8 cellular contexts compared by ENCODE assay signal in genomic region chr1:46166521-46167462, GRCh38. TPM values are rescaled to one million over a fixed set of nuclear protein-coding genes. Genes with fewer than 3 reads are reported as not detected.
DNase-seq lines count a peak whose midpoint lies in the region; ATAC-seq and TF ChIP-seq lines count a peak whose summit lies in the region.

No MANE protein-coding gene starts in this region.

- H3K27ac ChIP-seq in BLaER1 treated with 17β-estradiol and CSF1 and Interleukin-3, amounts not matched to agents 10 nM and 100 nM: peak overlapping the region in 3 of 11 experiments; percentile 8 to 37 (median 32); a peak in 6 of 22 replicates
- H3K27ac ChIP-seq in Karpas-422 (ENCODE audit: low read length) (no peak overlapping the region), skeletal muscle tissue (ENCODE audit: low read depth, low read length) (peak overlapping the region; percentile 78)

- H3K36me3 ChIP-seq in BLaER1 treated with 17β-estradiol and CSF1 and Interleukin-3, amounts not matched to agents 10 nM and 100 nM: no peaks in the 10 kb centered on the region
- H3K36me3 ChIP-seq in Karpas-422 (ENCODE audit: insufficient read depth, low read length) (no peaks in the 10 kb centered on the region), skeletal muscle tissue (ENCODE audit: control insufficient read depth in 3 of 3, insufficient read depth in 3 of 3, low read length in 3 of 3) (no peaks in the 10 kb centered on the region), BE2C (no peaks in the 10 kb centered on the region)

- peak overlapping the region; percentile 87 for H3K27ac Mint-ChIP-seq in activated naive CD4-positive, alpha-beta T cell treated with anti-CD3 and anti-CD28 coated beads, Interleukin-2, amount 10 ng/mL, durations not matched to agents 7 days and 5 days
- no peak overlapping the region for H3K27ac Mint-ChIP-seq in type B pancreatic cell

- H3K4me3 ChIP-seq in BLaER1 treated with 17β-estradiol and CSF1 and Interleukin-3, amounts not matched to agents 10 nM and 100 nM: peak overlapping the region; percentile 31 to 67 (median 52); a peak in 19 of 20 replicates
- H3K4me3 ChIP-seq in Karpas-422 (ENCODE audit: low read length) (peak overlapping the region; percentile 61), skeletal muscle tissue (ENCODE audit: low read length in 3 of 3) (peak overlapping the region; percentile 63 to 73 (median 72)), BE2C (ENCODE audit: low read depth, low read length) (no peak overlapping the region)

- intact Hi-C loops in left cardiac atrium (cut with DNase I): no loop called here

- no peaks in the 10 kb centered on the region for H4K20me1 ChIP-seq in BLaER1 treated with 17β-estradiol and CSF1 and Interleukin-3, amounts not matched to agents 10 nM and 100 nM
- no peaks in the 10 kb centered on the region for H4K20me1 ChIP-seq in Karpas-422 (ENCODE audit: insufficient read depth, low read depth, low read length)

- H3K36me3 Mint-ChIP-seq in activated naive CD4-positive, alpha-beta T cell treated with anti-CD3 and anti-CD28 coated beads, Interleukin-2, amount 10 ng/mL, durations not matched to agents 7 days and 5 days: no peaks in the 10 kb centered on the region
- no peaks in the 10 kb centered on the region for H3K36me3 Mint-ChIP-seq in type B pancreatic cell

- CTCF ChIA-PET in activated naive CD4-positive, alpha-beta T cell treated with anti-CD3 and anti-CD28 coated beads, Interleukin-2, amount 10 ng/mL, durations not matched to agents 7 days and 5 days (lab: Charles Lee): interaction anchor here (0.7 to 1.8 kb wide), 6 partner anchors 9 to 129 kb away, joined by 3 to 11 read pairs (median 5); partner anchors contain the start of gene P3R3URF

- H3K9ac ChIP-seq in BLaER1 treated with 17β-estradiol and CSF1 and Interleukin-3, amounts not matched to agents 10 nM and 100 nM: peak overlapping the region in 10 of 11 experiments; percentile 8 to 59 (median 46); a peak in 15 of 22 replicates
- H3K9ac ChIP-seq in Karpas-422 (ENCODE audit: low read length): peak overlapping the region; percentile 62
- peak overlapping the region; percentile 48 to 77 (median 51) for H3K9ac ChIP-seq in skeletal muscle tissue (ENCODE audit: low read depth in 1 of 3, low read length in 3 of 3)

- ATAC-seq in left cardiac atrium (peak; percentile 66 to 79), GM19397 (IDR thresholded peaks at IDR 0.05; ENCODE audit: unreplicated experiment) (no peak)

- H2AFZ ChIP-seq in Karpas-422 (ENCODE audit: low read length): peak overlapping the region; percentile 23; the same call in 1 of the 2 replicates

- DNase-seq in Karpas-422 (peak; percentile 71), left cardiac atrium (peak; percentile 86), type B pancreatic cell (ENCODE audit: extremely low spot score, unreplicated experiment) (no peak), BE2C (no peak)
- DNase-seq in activated naive CD4-positive, alpha-beta T cell treated with anti-CD3 and anti-CD28 coated beads, Interleukin-2, amount 10 ng/mL, durations not matched to agents 7 days and 5 days: peak; percentile 71

- H3K9me3 Mint-ChIP-seq in activated naive CD4-positive, alpha-beta T cell treated with anti-CD3 and anti-CD28 coated beads, Interleukin-2, amount 10 ng/mL, durations not matched to agents 7 days and 5 days: no peaks in the 10 kb centered on the region
- no peaks in the 10 kb centered on the region for H3K9me3 Mint-ChIP-seq in type B pancreatic cell

- H3K9me3 ChIP-seq in BLaER1 treated with 17β-estradiol and CSF1 and Interleukin-3, amounts not matched to agents 10 nM and 100 nM (replicated peaks in 1 of 11): no peaks in the 10 kb centered on the region
- H3K9me3 ChIP-seq in Karpas-422 (ENCODE audit: low read length) (no peaks in the 10 kb centered on the region), skeletal muscle tissue (ENCODE audit: control insufficient read depth in 3 of 3, low read length in 3 of 3) (no peaks in the 10 kb centered on the region), BE2C (no peaks in the 10 kb centered on the region)

- peaks cover 19% of the 10 kb centered on the region for H3K4me1 Mint-ChIP-seq in activated naive CD4-positive, alpha-beta T cell treated with anti-CD3 and anti-CD28 coated beads, Interleukin-2, amount 10 ng/mL, durations not matched to agents 7 days and 5 days
- no peaks in the 10 kb centered on the region for H3K4me1 Mint-ChIP-seq in type B pancreatic cell (ENCODE audit: unreplicated experiment)

- peaks cover 28 to 41% (median 30%) of the 10 kb centered on the region in 10 experiments for H3K4me1 ChIP-seq in BLaER1 treated with 17β-estradiol and CSF1 and Interleukin-3, amounts not matched to agents 10 nM and 100 nM
- peaks cover 25% of the 10 kb centered on the region for H3K4me1 ChIP-seq in Karpas-422 (ENCODE audit: low read length)
- peaks cover 27 to 34% (median 31%) of the 10 kb centered on the region in 3 donors for H3K4me1 ChIP-seq in skeletal muscle tissue (ENCODE audit: control insufficient read depth in 3 of 3, insufficient read depth in 3 of 3, low read length in 3 of 3)
- no peaks in the 10 kb centered on the region for H3K4me1 ChIP-seq in BE2C

- no peaks in the 10 kb centered on the region for H3K79me2 ChIP-seq in Karpas-422 (ENCODE audit: low read length)

- H3K27me3 ChIP-seq in BLaER1 treated with 17β-estradiol and CSF1 and Interleukin-3, amounts not matched to agents 10 nM and 100 nM: peaks cover 9 to 18% (median 14%) of the 10 kb centered on the region in 11 experiments; a peak in 15 of 22 replicates
- H3K27me3 ChIP-seq in Karpas-422 (ENCODE audit: low read length) (no peaks in the 10 kb centered on the region; the same call in 1 of the 2 replicates), skeletal muscle tissue (ENCODE audit: control insufficient read depth in 3 of 3, insufficient read depth in 3 of 3, low read length in 3 of 3) (peaks cover 0 to 4% (median 0%) of the 10 kb centered on the region in 3 donors), BE2C (no peaks in the 10 kb centered on the region)

- TF ChIP-seq CTCF in type B pancreatic cell (conservative IDR thresholded peaks at IDR 0.05) (no peak), BE2C (IDR thresholded peaks at IDR 0.05; ENCODE audit: low read depth, low read length) (no peak)

- H3K4me3 Mint-ChIP-seq in activated naive CD4-positive, alpha-beta T cell treated with anti-CD3 and anti-CD28 coated beads, Interleukin-2, amount 10 ng/mL, durations not matched to agents 7 days and 5 days: peak overlapping the region; percentile 75
- no peak overlapping the region for H3K4me3 Mint-ChIP-seq in type B pancreatic cell

- H3K9me2 ChIP-seq in Karpas-422 (replicated peaks; ENCODE audit: insufficient read depth, low read length): no peaks in the 10 kb centered on the region

- H3K4me2 ChIP-seq in BLaER1 treated with 17β-estradiol and CSF1 and Interleukin-3, amounts not matched to agents 10 nM and 100 nM: peak overlapping the region; percentile 58 to 82 (median 73)
- peak overlapping the region; percentile 65 for H3K4me2 ChIP-seq in Karpas-422 (ENCODE audit: low read depth, low read length, poor library complexity, severe bottlenecking)

- peaks cover 70% of the 10 kb centered on the region for H3K27me3 Mint-ChIP-seq in activated naive CD4-positive, alpha-beta T cell treated with anti-CD3 and anti-CD28 coated beads, Interleukin-2, amount 10 ng/mL, durations not matched to agents 7 days and 5 days
- peaks cover 48% of the 10 kb centered on the region for H3K27me3 Mint-ChIP-seq in type B pancreatic cell

RNA-seq across cellular contexts. Expression of gene TSPAN1, which starts 8.1 kb away (rescaled TPM):
- not detected in 2 replicates for total RNA-seq in Karpas-422 (2014; rRNA removed; shearing (Covaris generic); ENCODE audit: low replicate concordance)
- total RNA-seq in left cardiac atrium (1 to 10 TPM; 1.6 to 1.8 TPM), skeletal muscle tissue (not detected), type B pancreatic cell (ENCODE audit: low replicate concordance) (22.2 and 27.6 TPM in 2 replicates)
- not detected for polyA plus RNA-seq in BE2C (2012; ENCODE audit: insufficient read depth, insufficient read length, low read depth)

RNA-seq across cellular contexts. Expression of gene P3R3URF, which starts 9.5 kb away (rescaled TPM):
- not detected in 2 replicates for total RNA-seq in Karpas-422 (2014; rRNA removed; shearing (Covaris generic); ENCODE audit: low replicate concordance)
- total RNA-seq in left cardiac atrium: not detected
- not detected for total RNA-seq in skeletal muscle tissue
- not detected in 2 replicates for total RNA-seq in type B pancreatic cell (ENCODE audit: low replicate concordance)
- not detected for polyA plus RNA-seq in BE2C (2012; ENCODE audit: insufficient read depth, insufficient read length, low read depth)

RNA-seq across cellular contexts. Expression of gene POMGNT1, which starts 31.4 kb away (rescaled TPM):
- 55.0 and 65.1 TPM in 2 replicates for total RNA-seq in Karpas-422 (2014; rRNA removed; shearing (Covaris generic); ENCODE audit: low replicate concordance)
- total RNA-seq in left cardiac atrium (100 to 1,000 TPM in 1 of 2 donors, 10 to 100 TPM in 1; 82.8 to 106 TPM), skeletal muscle tissue (23.5 TPM), type B pancreatic cell (ENCODE audit: low replicate concordance) (50.7 and 74.0 TPM in 2 replicates)
- polyA plus RNA-seq in BE2C (2012; ENCODE audit: insufficient read depth, insufficient read length, low read depth): 27.4 TPM

RNA-seq across cellular contexts. Expression of gene PIK3R3, which starts 34.4 kb away (rescaled TPM):
- total RNA-seq in Karpas-422 (2014; rRNA removed; shearing (Covaris generic); ENCODE audit: low replicate concordance): 10.4 and 12.7 TPM in 2 replicates
- total RNA-seq in left cardiac atrium (10 to 100 TPM; 34.9 to 50.9 TPM), skeletal muscle tissue (13.0 TPM), type B pancreatic cell (ENCODE audit: low replicate concordance) (14.0 and 47.5 TPM in 2 replicates)
- polyA plus RNA-seq in BE2C (2012; ENCODE audit: insufficient read depth, insufficient read length, low read depth): 4.2 TPM

RNA-seq across cellular contexts. Expression of gene LURAP1, which starts 36.3 kb away (rescaled TPM):
- 0.25 TPM in 1 of 2 replicates, not detected in the other for total RNA-seq in Karpas-422 (2014; rRNA removed; shearing (Covaris generic); ENCODE audit: low replicate concordance)
- total RNA-seq in left cardiac atrium (1 to 10 TPM; 4.4 to 4.5 TPM), skeletal muscle tissue (1.6 TPM), type B pancreatic cell (ENCODE audit: low replicate concordance) (0.48 and 2.8 TPM in 2 replicates)
- polyA plus RNA-seq in BE2C (2012; ENCODE audit: insufficient read depth, insufficient read length, low read depth): 0.31 TPM

Comparison
In these comparisons a context has a peak if more than half of its experiments do, and no peak if none do; other contexts are left out.
1. DNase-seq: peak in Karpas-422 (single experiment), activated naive CD4-positive, alpha-beta T cell treated with anti-CD3 and anti-CD28 coated beads, Interleukin-2, amount 10 ng/mL, durations not matched to agents 7 days and 5 days (single experiment) and left cardiac atrium (single experiment); none in type B pancreatic cell (single experiment) and BE2C (single experiment).
2. Peak in every context shown above with its lines, with median percentiles within 50 percentile points of each other: H3K9ac ChIP-seq.